26 cellular contexts compared by ENCODE assay signal in the genomic region with DNA sequence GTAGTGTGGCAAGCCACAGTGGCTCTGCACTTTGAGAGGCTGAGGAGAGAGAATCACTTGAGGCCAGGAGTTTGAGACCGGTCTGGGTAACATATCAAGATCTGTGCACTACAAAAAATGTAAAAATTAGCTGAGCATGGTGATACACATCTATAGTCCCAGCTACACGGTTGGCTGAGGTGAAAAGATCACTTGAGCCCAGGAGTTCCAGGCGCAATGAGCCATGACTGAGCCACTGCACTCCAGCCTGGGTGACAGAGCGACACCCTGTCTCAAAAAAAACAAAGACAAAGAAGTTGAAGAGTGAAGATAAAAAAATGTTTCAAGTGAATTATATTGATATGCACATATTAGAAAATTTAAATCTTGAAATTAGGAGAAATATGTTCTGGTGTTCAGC. TPM values are rescaled to one million over a fixed set of nuclear protein-coding genes. Genes with fewer than 3 reads are reported as not detected.
DNase-seq lines count a peak whose midpoint lies in the region; ATAC-seq and TF ChIP-seq lines count a peak whose summit lies in the region.
"Had no signal": no experiment of that assay in that cellular context is flagged by ENCODE, and none has a peak within 500 bp of the region (broad histone marks: within the 10 kb centered on the region; RNA-seq: fewer than 3 reads in every experiment).

No MANE protein-coding gene starts in this region.

- no peak for DNase-seq in CD14-positive monocyte (ENCODE audit: low spot score)
- DNase-seq in NCI-H187 treated with DMSO at 0.1 percent for 48 hours (lab: John Stamatoyannopoulos, UW) = peak; percentile 16
- peak; percentile 28 for DNase-seq in kidney tubule cell (ENCODE audit: low spot score)
- DNase-seq in activated CD4-positive, CD25-positive, alpha-beta regulatory T cell (lab: John Stamatoyannopoulos, UW) = no peak
- DNase-seq in activated T-cell treated with anti-CD3 and anti-CD28 coated beads for 4 hours = no peak
- no peak for DNase-seq in NCI-H1694 (lab: John Stamatoyannopoulos, UW)
- DNase-seq: C1 segment of cervical spinal cord; Calu3; CD8-positive, alpha-beta T cell; H7; HFFc6; NCI-H1048; NCI-H1694 treated with DMSO at 0.1 percent for 48 hours; NCI-H2107; NCI-H446; NCI-H526 treated with DMSO at 0.1 percent for 48 hours; PC-9; Right ventricle myocardium superior; RPMI8226 had no signal

- TF ChIP-seq CTCF in CD14-positive monocyte (IDR thresholded peaks at IDR 0.05) (no peak), neutrophil (IDR thresholded peaks at IDR 0.05) (no peak)

- no peaks in the 10 kb centered on the region for H3K36me3 ChIP-seq in neutrophil
- H3K36me3 ChIP-seq: SJSA1 had no signal

- intact Hi-C loops in CD14-positive monocyte (cut with micrococcal nuclease) = no loop called here

- ATAC-seq in HG03342 (IDR thresholded peaks at IDR 0.05; ENCODE audit: unreplicated experiment) = no peak
- ATAC-seq: A549; CD8-positive, alpha-beta T cell had no signal

- no peaks in the 10 kb centered on the region for H3K27me3 Mint-ChIP-seq in CD14-positive monocyte (ENCODE audit: low read depth in 3 of 3)
- H3K27me3 Mint-ChIP-seq: IgD-negative memory B cell had no signal

- peaks cover 0 to 10% (median 5%) of the 10 kb centered on the region in 7 donors for H3K9me3 Mint-ChIP-seq in CD14-positive monocyte
- H3K9me3 Mint-ChIP-seq: CD8-positive, alpha-beta T cell had no signal

- H3K4me3 ChIP-seq in neutrophil (ENCODE audit: low read depth in 1 of 2, low read length in 1 of 2) = peak overlapping the region in 1 of 2 experiments; percentile 20
- H3K4me3 ChIP-seq: A549, GM23248, PC-9, SJSA1 had no signal

- H3K4me3 Mint-ChIP-seq in CD14-positive monocyte = no peak overlapping the region
- H3K4me3 Mint-ChIP-seq: CD8-positive, alpha-beta T cell; HFFc6; IgD-negative memory B cell had no signal

- H3K4me1 ChIP-seq in neutrophil (ENCODE audit: control insufficient read depth in 1 of 2, insufficient read depth in 1 of 2, low read depth in 1 of 2, low read length in 1 of 2) = peaks cover 30 to 36% of the 10 kb centered on the region in 2 experiments
- H3K4me1 ChIP-seq: A549, SJSA1 had no signal

- no peaks in the 10 kb centered on the region for H3K27me3 ChIP-seq in neutrophil
- H3K27me3 ChIP-seq: SJSA1 had no signal

- H3K27ac Mint-ChIP-seq in CD14-positive monocyte = peak overlapping the region; percentile 93 to 98 (median 97)
- H3K27ac Mint-ChIP-seq: CD8-positive, alpha-beta T cell; HFFc6; IgD-negative memory B cell had no signal

- H3K27ac ChIP-seq in neutrophil = peak overlapping the region; percentile 88
- H3K27ac ChIP-seq: A549, GM23248, KMS-11, PC-9, SJSA1 had no signal

- H3K36me3 Mint-ChIP-seq in CD14-positive monocyte = no peaks in the 10 kb centered on the region
- H3K36me3 Mint-ChIP-seq: CD8-positive, alpha-beta T cell; IgD-negative memory B cell had no signal

- H3K4me1 Mint-ChIP-seq in CD14-positive monocyte = peaks cover 27% of the 10 kb centered on the region
- H3K4me1 Mint-ChIP-seq: IgD-negative memory B cell had no signal

- no peaks in the 10 kb centered on the region for H3K9me3 ChIP-seq in neutrophil
- H3K9me3 ChIP-seq: A549, SJSA1 had no signal

RNA-seq across cellular contexts. Expression of gene SULT1B1, which starts 46.3 kb away (rescaled TPM):
- 10 to 100 TPM; 11.2 to 15.6 TPM for polyA plus RNA-seq in CD14-positive monocyte

Comparison
In these comparisons a context has a peak if more than half of its experiments do, and no peak if none do; other contexts are left out.
1. DNase-seq: peak in NCI-H187 treated with DMSO at 0.1 percent for 48 hours (single experiment) and kidney tubule cell (single experiment); none in CD14-positive monocyte (single experiment), activated CD4-positive, CD25-positive, alpha-beta regulatory T cell (0 of 4), activated T-cell treated with anti-CD3 and anti-CD28 coated beads for 4 hours (single experiment) and NCI-H1694 (single experiment).